2 cellular contexts compared by ENCODE assay signal in the genomic region with DNA sequence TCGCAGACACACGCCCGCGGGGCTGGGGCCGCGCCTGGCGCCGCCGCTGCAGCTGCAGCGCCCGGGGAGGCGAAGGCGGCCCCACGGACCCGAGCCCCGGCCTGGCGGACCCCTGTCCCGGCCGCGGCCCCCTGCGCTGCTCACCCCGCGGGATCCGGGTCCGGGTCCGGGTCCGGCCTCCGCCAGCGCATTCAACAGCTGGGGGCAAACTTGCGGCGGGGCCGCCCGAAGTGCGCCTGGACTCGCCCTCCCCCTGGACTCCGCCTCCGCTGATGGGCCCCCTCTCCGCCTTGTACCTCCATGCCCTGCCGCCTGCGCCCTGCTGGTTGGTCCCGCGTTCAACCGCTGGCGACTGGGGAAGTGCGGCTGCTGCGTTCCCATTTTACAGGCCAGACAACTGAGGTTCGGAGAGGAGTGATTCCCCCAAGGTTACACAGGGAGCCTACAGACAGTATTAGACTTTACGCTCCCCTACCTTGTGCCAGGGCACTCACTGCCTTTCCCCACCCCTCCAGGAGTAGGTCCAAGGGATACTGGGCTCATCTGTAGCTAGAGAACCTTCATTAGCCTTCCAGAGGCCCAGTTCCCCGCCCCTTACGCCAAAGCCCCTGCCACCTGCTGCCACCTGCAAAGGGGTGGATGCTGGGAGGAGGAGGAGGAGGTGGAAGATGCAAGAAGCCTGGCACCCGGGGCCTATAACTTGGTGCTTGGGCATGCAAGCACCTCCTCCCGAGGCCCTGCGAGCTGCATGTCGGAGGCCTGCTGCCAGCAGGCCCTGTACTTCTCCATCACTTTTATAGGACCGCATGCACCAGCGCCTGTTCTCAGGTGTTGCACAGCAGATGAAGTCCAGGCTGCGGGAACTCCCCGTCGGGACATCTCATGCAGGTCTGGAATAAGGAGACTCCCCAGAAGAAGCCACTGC.
TF ChIP-seq lines count a peak whose summit lies in the region.

No MANE protein-coding gene starts in this region.

TF ChIP-seq in IMR-90, 13 proteins besides CTCF, POLR2A, EP300 and RAD21:
- TF ChIP-seq MAZ (IDR thresholded peaks at IDR 0.05; ENCODE audit: borderline replicate concordance, low read depth, low read length), result no peak
- no peak for TF ChIP-seq MXI1 (IDR thresholded peaks at IDR 0.05; ENCODE audit: borderline replicate concordance, low read depth, low read length)
- no peak for TF ChIP-seq FOS (IDR thresholded peaks at IDR 0.05; ENCODE audit: low read depth, low read length)
- no peak for TF ChIP-seq CEBPB (IDR thresholded peaks at IDR 0.05; ENCODE audit: low read depth, low read length)
- TF ChIP-seq NFE2L2 (IDR thresholded peaks at IDR 0.05; ENCODE audit: low read depth, low read length), result no peak
- TF ChIP-seq BHLHE40 (IDR thresholded peaks at IDR 0.05; ENCODE audit: low read depth, low read length), result no peak
- TF ChIP-seq, protein P1, sequence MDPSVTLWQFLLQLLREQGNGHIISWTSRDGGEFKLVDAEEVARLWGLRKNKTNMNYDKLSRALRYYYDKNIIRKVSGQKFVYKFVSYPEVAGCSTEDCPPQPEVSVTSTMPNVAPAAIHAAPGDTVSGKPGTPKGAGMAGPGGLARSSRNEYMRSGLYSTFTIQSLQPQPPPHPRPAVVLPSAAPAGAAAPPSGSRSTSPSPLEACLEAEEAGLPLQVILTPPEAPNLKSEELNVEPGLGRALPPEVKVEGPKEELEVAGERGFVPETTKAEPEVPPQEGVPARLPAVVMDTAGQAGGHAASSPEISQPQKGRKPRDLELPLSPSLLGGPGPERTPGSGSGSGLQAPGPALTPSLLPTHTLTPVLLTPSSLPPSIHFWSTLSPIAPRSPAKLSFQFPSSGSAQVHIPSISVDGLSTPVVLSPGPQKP (IDR thresholded peaks at IDR 0.05; ENCODE audit: borderline replicate concordance, low read depth, low read length), result no peak
- TF ChIP-seq MAFK (IDR thresholded peaks at IDR 0.05; ENCODE audit: low read depth, low read length), result no peak
- TF ChIP-seq RFX5 (IDR thresholded peaks at IDR 0.05; ENCODE audit: low read depth, low read length), result no peak
- no peak for TF ChIP-seq CHD1 (IDR thresholded peaks at IDR 0.05; ENCODE audit: low read depth, low read length)
- no peak for TF ChIP-seq SMC3 (IDR thresholded peaks at IDR 0.05; ENCODE audit: low read depth, low read length)
- no peak for TF ChIP-seq RCOR1 (IDR thresholded peaks at IDR 0.05; ENCODE audit: insufficient replicate concordance, low read length)
- TF ChIP-seq, protein P2, sequence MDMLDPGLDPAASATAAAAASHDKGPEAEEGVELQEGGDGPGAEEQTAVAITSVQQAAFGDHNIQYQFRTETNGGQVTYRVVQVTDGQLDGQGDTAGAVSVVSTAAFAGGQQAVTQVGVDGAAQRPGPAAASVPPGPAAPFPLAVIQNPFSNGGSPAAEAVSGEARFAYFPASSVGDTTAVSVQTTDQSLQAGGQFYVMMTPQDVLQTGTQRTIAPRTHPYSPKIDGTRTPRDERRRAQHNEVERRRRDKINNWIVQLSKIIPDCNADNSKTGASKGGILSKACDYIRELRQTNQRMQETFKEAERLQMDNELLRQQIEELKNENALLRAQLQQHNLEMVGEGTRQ (IDR thresholded peaks at IDR 0.05; ENCODE audit: low read depth, low read length), result no peak

TF ChIP-seq in H1, 55 proteins besides CTCF, POLR2A, EP300 and RAD21:
- no peak for TF ChIP-seq RXRA (IDR thresholded peaks at IDR 0.05; ENCODE audit: insufficient read depth, low read depth, low read length)
- TF ChIP-seq, protein P2 (IDR thresholded peaks at IDR 0.05; ENCODE audit: low read length), result no peak
- peak; percentile 76 for TF ChIP-seq SUZ12 (IDR thresholded peaks at IDR 0.05; ENCODE audit: low read length)
- no peak for TF ChIP-seq POU5F1 (IDR thresholded peaks at IDR 0.05; ENCODE audit: low read depth, low read length)
- no peak for TF ChIP-seq SP4 (IDR thresholded peaks at IDR 0.05; ENCODE audit: low read length)
- TF ChIP-seq TAF7 (optimal IDR thresholded peaks at IDR 0.05; ENCODE audit: borderline replicate concordance, low read depth, low read length), result no peak
- peak in 1 of 2 experiments; percentile 81; a peak in 1 of 4 replicates for TF ChIP-seq HDAC2 (IDR thresholded peaks at IDR 0.05; ENCODE audit: borderline replicate concordance in 1 of 2, low read depth in 2 of 2, low read length in 2 of 2)
- TF ChIP-seq GABPA (IDR thresholded peaks at IDR 0.05; ENCODE audit: borderline replicate concordance, insufficient read depth, low read length), result no peak
- TF ChIP-seq EZH2 (IDR thresholded peaks at IDR 0.05; ENCODE audit: low read depth, low read length, severe bottlenecking), result peak; percentile 77
- peak; percentile 96 for TF ChIP-seq KDM1A (IDR thresholded peaks at IDR 0.05; ENCODE audit: borderline replicate concordance, low read length)
- TF ChIP-seq KDM5A (IDR thresholded peaks at IDR 0.05; ENCODE audit: low read length), result no peak
- no peak for TF ChIP-seq YY1 (IDR thresholded peaks at IDR 0.05; ENCODE audit: low read depth, low read length)
- no peak for TF ChIP-seq SP1 (IDR thresholded peaks at IDR 0.05; ENCODE audit: low read depth, low read length)
